ENCODE assay signal across 9 cellular contexts in the genomic region with DNA sequence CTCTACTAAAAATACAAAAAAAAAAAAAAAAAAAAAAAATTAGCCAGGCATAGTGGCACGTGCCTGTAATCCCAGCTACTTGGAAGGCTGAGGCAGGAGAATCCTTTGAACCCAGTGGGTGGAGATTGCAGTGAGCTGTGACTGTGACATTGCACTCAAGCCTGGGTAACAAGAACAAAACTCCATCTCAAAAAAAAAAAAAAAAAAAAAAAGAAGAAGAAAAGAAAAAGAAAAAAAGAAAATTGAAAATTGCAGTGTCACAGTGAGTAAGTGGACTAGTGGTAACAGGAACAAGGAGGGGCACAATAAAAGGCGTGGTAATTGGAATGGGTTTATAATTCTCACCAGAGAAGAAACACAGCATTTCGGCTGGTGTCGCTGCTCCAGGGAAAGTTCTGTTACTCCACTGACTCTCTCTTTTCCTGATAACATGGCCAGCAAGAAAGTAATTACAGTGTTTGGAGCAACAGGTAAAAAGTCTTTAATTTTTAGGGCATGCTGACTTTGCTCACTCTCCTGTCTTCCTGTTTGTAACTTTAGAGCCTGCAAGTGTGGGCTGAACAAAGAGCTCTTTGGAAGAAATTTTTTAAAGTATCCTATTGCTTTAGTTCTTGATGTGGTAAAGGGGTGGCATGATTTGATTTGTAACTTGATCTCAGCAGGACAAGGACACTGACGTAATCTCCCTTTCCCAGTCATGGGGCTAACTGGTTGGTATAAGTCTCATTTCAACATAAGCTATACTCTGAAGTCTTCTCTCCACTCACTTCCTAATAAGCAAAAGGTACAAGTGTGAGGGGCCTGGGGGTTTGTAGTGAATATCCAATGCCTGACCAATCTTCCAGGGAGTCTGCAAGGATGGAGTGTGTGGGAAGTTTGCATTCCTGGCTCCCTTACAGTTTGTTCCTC. TPM values are rescaled to one million over a fixed set of nuclear protein-coding genes. Genes with fewer than 3 reads are reported as not detected.
DNase-seq lines count a peak whose midpoint lies in the region; ATAC-seq and TF ChIP-seq lines count a peak whose summit lies in the region.
"Had no signal": no experiment of that assay in that cellular context is flagged by ENCODE, and none has a peak within 500 bp of the region (broad histone marks: within the 10 kb centered on the region; RNA-seq: fewer than 3 reads in every experiment).

No MANE protein-coding gene starts in this region.

- TF ChIP-seq CTCF in OCI-LY7 (conservative IDR thresholded peaks at IDR 0.05; ENCODE audit: low read length) (no peak), gastrocnemius medialis (IDR thresholded peaks at IDR 0.05 in 4 of 5, conservative IDR thresholded peaks at IDR 0.05 in 1 of 5) (no peak)

- H3K27ac ChIP-seq in OCI-LY7 (ENCODE audit: low read depth, low read length, poor library complexity, severe bottlenecking) (no peak overlapping the region), esophagus (ENCODE audit: low read depth in 2 of 2, low read length in 1 of 2) (peak overlapping the region; percentile 59 to 86), gastrocnemius medialis (peak overlapping the region; percentile 78 to 86 (median 80))

- POLR2A ChIA-PET in OCI-LY7 (lab: Charles Lee), result interaction anchor here (0.6 to 1.3 kb wide), 5 partner anchors 15 to 897 kb away, joined by 3 to 5 read pairs (median 3); no protein-coding TSS in a partner anchor

- in situ Hi-C loops in gastrocnemius medialis (cut with MboI; ENCODE audit: low sequenced_read_pairs in 4 of 4), result no loop called here

- H3K79me2 ChIP-seq in OCI-LY7 (ENCODE audit: insufficient read depth, low read depth, low read length), result no peaks in the 10 kb centered on the region

- 24 to 33% methylated on average over 5 of the region's 5 CpGs for WGBS in esophagus, 2 donors

- no peak overlapping the region for H3K4me3 ChIP-seq in OCI-LY7 (ENCODE audit: low read depth, low read length, poor library complexity, severe bottlenecking)
- peak overlapping the region in 1 of 2 donors; percentile 22 for H3K4me3 ChIP-seq in esophagus (ENCODE audit: low read depth in 1 of 2, low read length in 2 of 2)
- H3K4me3 ChIP-seq in gastrocnemius medialis, result peak overlapping the region in 3 of 4 donors; percentile 22 to 39 (median 31)

- H3K9me2 ChIP-seq in OCI-LY7 (ENCODE audit: insufficient read depth, low read length), result no peaks in the 10 kb centered on the region

- H3K4me2 ChIP-seq in OCI-LY7 (ENCODE audit: low read length), result no peak overlapping the region

- H3K27me3 ChIP-seq in esophagus (ENCODE audit: control insufficient read depth in 1 of 2, insufficient read depth in 2 of 2, low read length in 2 of 2), result no peaks in the 10 kb centered on the region
- no peaks in the 10 kb centered on the region for H3K27me3 ChIP-seq in gastrocnemius medialis
- H3K27me3 ChIP-seq: heart left ventricle had no signal

- no peaks in the 10 kb centered on the region for H4K20me1 ChIP-seq in OCI-LY7 (ENCODE audit: insufficient read depth, low read length)

- no TSS peak for BruUV-seq in OCI-LY7 (replicated peaks; lab: Mats Ljungman, UMichigan)

- intact Hi-C loops in OCI-LY7 (cut with micrococcal nuclease; ENCODE audit: unreplicated experiment) (no loop called here), gastrocnemius medialis (cut with DNase I; ENCODE audit: low total_unique reads) (no loop called here)

- no peaks in the 10 kb centered on the region for H3K9me3 ChIP-seq in OCI-LY7 (ENCODE audit: low read length)
- H3K9me3 ChIP-seq in esophagus (ENCODE audit: control insufficient read depth in 2 of 2, insufficient read depth in 1 of 2, low read depth in 1 of 2, low read length in 1 of 2), result no peaks in the 10 kb centered on the region
- H3K9me3 ChIP-seq in gastrocnemius medialis, result no peaks in the 10 kb centered on the region

- peak overlapping the region; percentile 36; the same call in 1 of the 2 replicates for H2AFZ ChIP-seq in OCI-LY7 (ENCODE audit: low read length)

- ATAC-seq in gastrocnemius medialis (peak; percentile 98 to 99), HG02763 (IDR thresholded peaks at IDR 0.05; ENCODE audit: unreplicated experiment) (no peak), HG03025 (IDR thresholded peaks at IDR 0.05; ENCODE audit: low FRiP score, unreplicated experiment) (no peak)

- TF ChIP-seq POLR2A in gastrocnemius medialis (IDR thresholded peaks at IDR 0.05), result peak in 1 of 2 donors; percentile 28

- CTCF ChIA-PET in OCI-LY7 (lab: Charles Lee; ENCODE audit: unreplicated experiment), result no interaction called here

- peak; percentile 50 for DNase-seq in GOT3 (lab: John Stamatoyannopoulos, UW)
- DNase-seq in OCI-LY7 (ENCODE audit: low spot score), result no peak
- peak; percentile 29 to 57 for DNase-seq in gastrocnemius medialis
- no peak for DNase-seq in stimulated activated CD4-positive, alpha-beta T cell treated with anti-CD3 and anti-CD28 coated beads, Interleukin-4, amount 100 ng/mL, for 1 hour
- DNase-seq in NCI-H128 (lab: John Stamatoyannopoulos, UW; ENCODE audit: unreplicated experiment), result no peak
- DNase-seq: heart left ventricle had no signal

- H3K4me1 ChIP-seq in OCI-LY7 (ENCODE audit: insufficient read depth, low read length, poor library complexity, severe bottlenecking) (no peaks in the 10 kb centered on the region), esophagus (ENCODE audit: control insufficient read depth in 2 of 2, insufficient read depth in 2 of 2, low read length in 1 of 2) (no peaks in the 10 kb centered on the region), gastrocnemius medialis (peaks cover 11 to 13% of the 10 kb centered on the region in 2 donors)

- H3K36me3 ChIP-seq in OCI-LY7 (ENCODE audit: insufficient read depth, low read length), result no peaks in the 10 kb centered on the region
- no peaks in the 10 kb centered on the region for H3K36me3 ChIP-seq in esophagus (ENCODE audit: control insufficient read depth in 2 of 2, insufficient read depth in 2 of 2, low read length in 1 of 2)
- no peaks in the 10 kb centered on the region for H3K36me3 ChIP-seq in gastrocnemius medialis
- H3K36me3 ChIP-seq: heart left ventricle had no signal

RNA-seq across cellular contexts. Expression of a gene that starts 22.0 kb away (rescaled TPM):
- 349 and 420 TPM in 2 replicates for total RNA-seq in OCI-LY7 (2014; rRNA removed; shearing (Covaris generic))
- 296 and 325 TPM in 2 replicates for total RNA-seq in OCI-LY7 (2022)
- 10 to 100 TPM; 56.6 to 71.1 TPM for polyA plus RNA-seq in esophagus
- total RNA-seq in gastrocnemius medialis, result 100 to 1,000 TPM in 1 of 4 donors, 10 to 100 TPM in 3; 57.5 to 234 (median 65.1) TPM

Comparison
In these comparisons a context has a peak if more than half of its experiments do, and no peak if none do; other contexts are left out.
1. DNase-seq: peak in GOT3 (single experiment) and gastrocnemius medialis (2 of 2); none in OCI-LY7 (single experiment), stimulated activated CD4-positive, alpha-beta T cell treated with anti-CD3 and anti-CD28 coated beads, Interleukin-4, amount 100 ng/mL, for 1 hour (single experiment) and NCI-H128 (single experiment).
2. ATAC-seq: peak in gastrocnemius medialis (2 of 2); none in HG02763 (single experiment) and HG03025 (single experiment).